In the genomic region with DNA sequence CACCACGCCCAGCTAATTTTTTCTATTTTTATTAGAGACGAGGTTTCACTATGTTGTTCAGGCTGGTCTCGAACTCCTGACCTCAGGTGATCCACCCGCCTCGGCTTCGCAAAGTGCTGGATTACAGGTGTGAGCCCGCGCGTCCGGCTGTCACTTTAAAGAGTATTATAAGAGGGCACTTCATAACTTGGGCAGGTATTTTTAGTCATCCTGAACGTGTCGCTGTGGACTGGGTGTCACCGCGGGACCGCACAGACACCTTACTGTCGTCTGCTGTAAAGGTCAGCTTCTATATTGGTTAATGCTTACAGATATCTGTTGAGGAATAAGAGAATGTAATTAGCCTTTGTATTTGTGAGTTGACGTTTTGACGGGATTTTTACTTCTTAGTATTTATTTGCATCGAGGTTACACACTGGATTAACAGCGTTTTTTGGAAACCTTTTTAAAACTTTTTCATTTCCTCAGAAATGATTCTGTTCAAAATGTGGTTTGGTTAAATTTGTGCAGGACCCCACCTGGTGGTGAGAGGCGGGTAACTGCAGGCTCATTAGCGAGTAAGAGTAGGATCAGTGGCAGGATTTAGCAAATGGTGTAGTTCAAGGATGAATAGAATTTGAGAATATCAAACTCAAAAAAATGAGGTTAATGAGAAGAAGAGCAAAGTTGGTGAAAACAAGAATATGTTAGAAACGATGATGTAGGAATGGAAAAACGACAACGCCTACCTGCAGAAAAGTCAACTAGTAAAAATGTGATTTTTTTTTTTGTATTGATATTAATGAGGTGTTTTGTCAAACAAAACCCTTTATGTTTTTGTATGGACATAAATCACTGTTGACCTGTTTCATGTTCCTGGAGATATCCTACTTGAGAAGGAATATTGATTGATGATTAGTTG, we compare ENCODE assay signal across 8 cellular contexts. TPM values are rescaled to one million over a fixed set of nuclear protein-coding genes. Genes with fewer than 3 reads are reported as not detected.
A peak's percentile ranks its signal among the peaks of the same experiment; 100 is the strongest.
DNase-seq lines count a peak whose midpoint lies in the region; ATAC-seq and TF ChIP-seq lines count a peak whose summit lies in the region.

No MANE protein-coding gene starts in this region.

- no peak overlapping the region for H3K4me3 ChIP-seq in RWPE2 (ENCODE audit: severe bottlenecking)
- no peak overlapping the region for H3K4me3 ChIP-seq in ovary
- H3K4me3 ChIP-seq in upper lobe of right lung = peak overlapping the region; percentile 1

- TF ChIP-seq CTCF in RWPE2 (IDR thresholded peaks at IDR 0.05; ENCODE audit: poor library complexity, severe bottlenecking) (peak; percentile 94), ovary (IDR thresholded peaks at IDR 0.05) (peak; percentile 59 to 68 (median 65)), upper lobe of right lung (IDR thresholded peaks at IDR 0.05) (peak; percentile 91)

- H3K27me3 ChIP-seq in RWPE2 (ENCODE audit: insufficient read depth, poor library complexity, severe bottlenecking) = no peaks in the 10 kb centered on the region
- no peaks in the 10 kb centered on the region for H3K27me3 ChIP-seq in ovary
- no peaks in the 10 kb centered on the region for H3K27me3 ChIP-seq in upper lobe of right lung

- peaks cover 12% of the 10 kb centered on the region for H3K4me1 ChIP-seq in RWPE2 (ENCODE audit: insufficient read depth, poor library complexity, severe bottlenecking)
- H3K4me1 ChIP-seq in ovary (ENCODE audit: insufficient read depth) = peaks cover 24% of the 10 kb centered on the region
- peaks cover 45% of the 10 kb centered on the region for H3K4me1 ChIP-seq in upper lobe of right lung

- TF ChIP-seq EP300 in ovary (IDR thresholded peaks at IDR 0.05) = no peak

- no peak for ATAC-seq in RWPE2 (ENCODE audit: low read depth)
- ATAC-seq in upper lobe of right lung = peak; percentile 40

- H3K36me3 ChIP-seq in RWPE2 (ENCODE audit: low read depth) (peaks cover 35% of the 10 kb centered on the region), ovary (no peaks in the 10 kb centered on the region), upper lobe of right lung (no peaks in the 10 kb centered on the region)

- TF ChIP-seq POLR2A in ovary (IDR thresholded peaks at IDR 0.05) = no peak

- peak; percentile 51 to 67 for DNase-seq in NCI-H2081 (lab: John Stamatoyannopoulos, UW)
- DNase-seq in NCI-H2081 treated with DMSO at 0.1 percent for 48 hours (lab: John Stamatoyannopoulos, UW) = no peak
- peak; percentile 74 for DNase-seq in HT1080 (ENCODE audit: low read depth)
- DNase-seq in RWPE2 (ENCODE audit: low spot score) = no peak
- peak; percentile 72 for DNase-seq in activated naive CD4-positive, alpha-beta T cell treated with Interleukin-2 at 50 U/mL for 16 hours
- DNase-seq in foreskin melanocyte = peak; percentile 58
- DNase-seq in ovary = peak; percentile 31 to 73 (median 64)
- no peak for DNase-seq in upper lobe of right lung

- intact Hi-C loops in ovary (cut with DNase I) = no loop called here
- intact Hi-C loops in upper lobe of right lung (cut with DNase I) = no loop called here

- no peaks in the 10 kb centered on the region for H3K9me3 ChIP-seq in RWPE2 (ENCODE audit: severe bottlenecking)
- no peaks in the 10 kb centered on the region for H3K9me3 ChIP-seq in ovary
- no peaks in the 10 kb centered on the region for H3K9me3 ChIP-seq in upper lobe of right lung

- H3K27ac ChIP-seq in RWPE2 (ENCODE audit: poor library complexity, severe bottlenecking) (peak overlapping the region; percentile 85), ovary (no peak overlapping the region), upper lobe of right lung (no peak overlapping the region)

- 52 to 58% (median 54%) methylated on average over 25 of the region's 25 CpGs for WGBS in ovary, 3 donors

RNA-seq across cellular contexts. Expression of gene DNAJB6, which starts 3.2 kb away (rescaled TPM):
- total RNA-seq in HT1080 (2014; rRNA removed; shearing (Covaris generic)) = 153 and 196 TPM in 2 replicates
- polyA plus RNA-seq in HT1080 (2015; cell fraction: cytosol; rRNA removed) = 256 and 307 TPM in 2 replicates
- 275 and 276 TPM in 2 replicates for polyA plus RNA-seq in HT1080 (2015; cell fraction: nucleus; rRNA removed)
- total RNA-seq in ovary (100 to 1,000 TPM in 2 of 7 donors, 10 to 100 TPM in 5; 79.0 to 106 (median 86.7) TPM), upper lobe of right lung (95.8 TPM)
- polyA plus RNA-seq in ovary = 100 to 1,000 TPM; 106 to 154 TPM

Comparison
In these comparisons a context has a peak if more than half of its experiments do, and no peak if none do; other contexts are left out.
1. DNase-seq: peak in NCI-H2081 (2 of 2), HT1080 (single experiment), activated naive CD4-positive, alpha-beta T cell treated with Interleukin-2 at 50 U/mL for 16 hours (single experiment), foreskin melanocyte (single experiment) and ovary (5 of 5); none in NCI-H2081 treated with DMSO at 0.1 percent for 48 hours (single experiment), RWPE2 (single experiment) and upper lobe of right lung (single experiment).
2. Peak in every context shown above with its lines, with median percentiles within 50 percentile points of each other: CTCF ChIP-seq.